In genomic region chr20:25178563-25179438, GRCh38 we compare ENCODE assay signal across 1 cellular context.
TF ChIP-seq lines count a peak whose summit lies in the region.

No MANE protein-coding gene starts in this region.

TF ChIP-seq in HepG2, 621 proteins besides CTCF, POLR2A, EP300 and RAD21 (continued from another document and continues in another):
- TF ChIP-seq TSC22D2 (CRISPR knock-in tag; IDR thresholded peaks at IDR 0.05; ENCODE audit: borderline replicate concordance) = 0 out of 2 replicates have a peak, but pooled peaks have one; percentile 13
- 0 out of 2 replicates have a peak, but pooled peaks have one; percentile 48 for TF ChIP-seq TFE3 (CRISPR knock-in tag; IDR thresholded peaks at IDR 0.05)
- 0 out of 2 replicates have a peak, but pooled peaks have one; percentile 38 for TF ChIP-seq KMT2B (CRISPR knock-in tag; IDR thresholded peaks at IDR 0.05)
- TF ChIP-seq ZNF609 (CRISPR knock-in tag; IDR thresholded peaks at IDR 0.05; ENCODE audit: borderline replicate concordance) = 0 out of 2 replicates have a peak, but pooled peaks have one; percentile 48
- no peak for TF ChIP-seq RBM39 (IDR thresholded peaks at IDR 0.05; ENCODE audit: low read depth, low read length, poor library complexity, severe bottlenecking)
- no peak for TF ChIP-seq ZNF629 (CRISPR knock-in tag; conservative IDR thresholded peaks at IDR 0.05)
- no peak for TF ChIP-seq HOXA7 (CRISPR knock-in tag; IDR thresholded peaks at IDR 0.05)
- no peak for TF ChIP-seq ZUFSP (CRISPR knock-in tag; IDR thresholded peaks at IDR 0.05; ENCODE audit: borderline replicate concordance)
- TF ChIP-seq HMG20B (CRISPR knock-in tag; conservative IDR thresholded peaks at IDR 0.05) = no peak
- TF ChIP-seq BHLHE40 (IDR thresholded peaks at IDR 0.05; ENCODE audit: low read length) = peak; percentile 41; the same call in 1 of the 2 replicates
- TF ChIP-seq POLR2AphosphoS2 (IDR thresholded peaks at IDR 0.05; ENCODE audit: low read depth, low read length) = no peak
- no peak for TF ChIP-seq ZNF614 (CRISPR knock-in tag; IDR thresholded peaks at IDR 0.05; ENCODE audit: borderline replicate concordance)
- no peak for TF ChIP-seq ZNF160 (CRISPR knock-in tag; IDR thresholded peaks at IDR 0.05)
- TF ChIP-seq ZNF335 (CRISPR knock-in tag; IDR thresholded peaks at IDR 0.05) = 0 out of 2 replicates have a peak, but pooled peaks have one; percentile 32
- TF ChIP-seq ZNF691 (CRISPR knock-in tag; IDR thresholded peaks at IDR 0.05; ENCODE audit: borderline replicate concordance, low read depth) = peak; percentile 48; the same call in 1 of the 2 replicates
- TF ChIP-seq MIER3 (CRISPR knock-in tag; IDR thresholded peaks at IDR 0.05; ENCODE audit: borderline replicate concordance) = 0 out of 2 replicates have a peak, but pooled peaks have one; percentile 26
- 0 out of 2 replicates have a peak, but pooled peaks have one; percentile 44 for TF ChIP-seq ZNF12 (CRISPR knock-in tag; IDR thresholded peaks at IDR 0.05)
- TF ChIP-seq ZNF720 (CRISPR knock-in tag; IDR thresholded peaks at IDR 0.05) = no peak
- TF ChIP-seq ZNF333 (CRISPR knock-in tag; IDR thresholded peaks at IDR 0.05; ENCODE audit: borderline replicate concordance) = no peak
- no peak for TF ChIP-seq KDM4B (CRISPR knock-in tag; IDR thresholded peaks at IDR 0.05)
- TF ChIP-seq ZNF773 (CRISPR knock-in tag; IDR thresholded peaks at IDR 0.05; ENCODE audit: borderline replicate concordance) = no peak
- no peak for TF ChIP-seq PTBP1 (IDR thresholded peaks at IDR 0.05; ENCODE audit: low read depth, low read length, poor library complexity, severe bottlenecking)
- TF ChIP-seq REPIN1 (CRISPR knock-in tag; IDR thresholded peaks at IDR 0.05; ENCODE audit: borderline replicate concordance, low read depth) = 0 out of 2 replicates have a peak, but pooled peaks have one; percentile 24
- TF ChIP-seq MXI1 (IDR thresholded peaks at IDR 0.05; ENCODE audit: borderline replicate concordance, low read depth, low read length) = peak; percentile 59; the same call in 1 of the 3 replicates
- TF ChIP-seq SAP130 (CRISPR knock-in tag; IDR thresholded peaks at IDR 0.05; ENCODE audit: low read depth) = peak; percentile 52; the same call in 1 of the 2 replicates
- no peak for TF ChIP-seq JDP2 (CRISPR knock-in tag; IDR thresholded peaks at IDR 0.05; ENCODE audit: borderline replicate concordance)
- no peak for TF ChIP-seq ZNF556 (CRISPR knock-in tag; IDR thresholded peaks at IDR 0.05; ENCODE audit: borderline replicate concordance)
- TF ChIP-seq ZNF766 (CRISPR knock-in tag; IDR thresholded peaks at IDR 0.05; ENCODE audit: borderline replicate concordance) = no peak
- TF ChIP-seq DPF2 (CRISPR knock-in tag; IDR thresholded peaks at IDR 0.05; ENCODE audit: borderline replicate concordance, low read depth) = no peak
- no peak for TF ChIP-seq IKZF4 (CRISPR knock-in tag; IDR thresholded peaks at IDR 0.05; ENCODE audit: borderline replicate concordance, low read depth, not compliant biosample characterization)
- TF ChIP-seq FUBP1 (CRISPR knock-in tag; IDR thresholded peaks at IDR 0.05; ENCODE audit: borderline replicate concordance) = no peak
- TF ChIP-seq ZNF292 (CRISPR knock-in tag; IDR thresholded peaks at IDR 0.05; ENCODE audit: borderline replicate concordance, low read depth) = no peak
- no peak for TF ChIP-seq KIAA2018 (CRISPR knock-in tag; IDR thresholded peaks at IDR 0.05; ENCODE audit: borderline replicate concordance)
- TF ChIP-seq ZNF749 (CRISPR knock-in tag; IDR thresholded peaks at IDR 0.05; ENCODE audit: borderline replicate concordance) = no peak
- TF ChIP-seq JUNB (CRISPR knock-in tag; IDR thresholded peaks at IDR 0.05; ENCODE audit: borderline replicate concordance) = no peak
- no peak for TF ChIP-seq ATF7-NPFF (CRISPR knock-in tag; IDR thresholded peaks at IDR 0.05; ENCODE audit: low read depth)
- TF ChIP-seq ZNF256 (CRISPR knock-in tag; conservative IDR thresholded peaks at IDR 0.05) = no peak
- TF ChIP-seq CSRNP2 (CRISPR knock-in tag; conservative IDR thresholded peaks at IDR 0.05; ENCODE audit: low read depth) = no peak
- 0 out of 2 replicates have a peak, but pooled peaks have one; percentile 28 for TF ChIP-seq CBX5 (CRISPR knock-in tag; IDR thresholded peaks at IDR 0.05; ENCODE audit: borderline replicate concordance)
- TF ChIP-seq ELF3 (CRISPR knock-in tag; IDR thresholded peaks at IDR 0.05) = 0 out of 2 replicates have a peak, but pooled peaks have one; percentile 70
